24 cellular contexts compared by ENCODE assay signal in genomic region chr17:77617516-77617915, GRCh38.
DNase-seq lines count a peak whose midpoint lies in the region; ATAC-seq, FAIRE-seq and TF ChIP-seq lines count a peak whose summit lies in the region.
"Had no signal": no experiment of that assay in that cellular context is flagged by ENCODE, and none has a peak within 500 bp of the region (broad histone marks: within the 10 kb centered on the region; RNA-seq: fewer than 3 reads in every experiment).

No MANE protein-coding gene starts in this region.

- H3K9me3 Mint-ChIP-seq in activated CD8-positive, alpha-beta memory T cell treated with anti-CD3 and anti-CD28 coated beads, Interleukin-2, amount 10 ng/mL, durations not matched to agents 7 days and 5 days (ENCODE audit: low read depth), result peaks cover 2% of the 10 kb centered on the region
- peaks cover 11% of the 10 kb centered on the region for H3K9me3 Mint-ChIP-seq in astrocyte (ENCODE audit: unreplicated experiment)
- H3K9me3 Mint-ChIP-seq: CD8-positive, alpha-beta memory T cell had no signal

- H3K9ac ChIP-seq in Loucy (ENCODE audit: low read depth, low read length, poor library complexity, severe bottlenecking) (peak overlapping the region; percentile 13), astrocyte (ENCODE audit: low read length) (no peak overlapping the region), colonic mucosa (ENCODE audit: low read depth in 2 of 2, low read length in 2 of 2) (no peak overlapping the region)

- H3K4me2 ChIP-seq in Loucy (ENCODE audit: low read depth, low read length, poor library complexity, severe bottlenecking) (peak overlapping the region; percentile 53), astrocyte (ENCODE audit: low read length) (no peak overlapping the region)

- peaks cover 12% of the 10 kb centered on the region for H3K4me1 Mint-ChIP-seq in activated CD8-positive, alpha-beta memory T cell treated with anti-CD3 and anti-CD28 coated beads, Interleukin-2, amount 10 ng/mL, durations not matched to agents 7 days and 5 days
- peaks cover 24% of the 10 kb centered on the region for H3K4me1 Mint-ChIP-seq in astrocyte (ENCODE audit: low read depth, unreplicated experiment)

- H3K9me3 ChIP-seq in Loucy (ENCODE audit: insufficient read depth, low read depth, low read length), result peaks cover 13% of the 10 kb centered on the region; the same call in 1 of the 2 replicates
- no peaks in the 10 kb centered on the region for H3K9me3 ChIP-seq in astrocyte (ENCODE audit: insufficient read depth, low read depth, low read length)
- H3K9me3 ChIP-seq in spleen, result peaks cover 0 to 6% (median 0%) of the 10 kb centered on the region in 8 donors
- no peaks in the 10 kb centered on the region for H3K9me3 ChIP-seq in colonic mucosa
- H3K9me3 ChIP-seq in transverse colon, result no peaks in the 10 kb centered on the region
- H3K9me3 ChIP-seq: Peyer's patch, SJSA1 had no signal

- 0 out of 2 replicates have a peak overlapping the region, but pooled peaks have one; percentile 16 for H2AFZ ChIP-seq in Loucy (ENCODE audit: low read length)
- no peak overlapping the region for H2AFZ ChIP-seq in astrocyte (ENCODE audit: low read depth, low read length)

- H3K27ac ChIP-seq in astrocyte (ENCODE audit: low read depth, low read length) (no peak overlapping the region), spleen (no peak overlapping the region), colonic mucosa (no peak overlapping the region), transverse colon (no peak overlapping the region)
- H3K27ac ChIP-seq: C4-2B, Peyer's patch, SJSA1 had no signal

- no peaks in the 10 kb centered on the region for H3K36me3 Mint-ChIP-seq in activated CD8-positive, alpha-beta memory T cell treated with anti-CD3 and anti-CD28 coated beads, Interleukin-2, amount 10 ng/mL, durations not matched to agents 7 days and 5 days
- H3K36me3 Mint-ChIP-seq in astrocyte (ENCODE audit: low read depth, unreplicated experiment), result peaks cover 4% of the 10 kb centered on the region
- H3K36me3 Mint-ChIP-seq: CD8-positive, alpha-beta memory T cell had no signal

- H3K4me3 ChIP-seq in Loucy (ENCODE audit: low read length, poor library complexity, severe bottlenecking) (peak overlapping the region; percentile 17), astrocyte (ENCODE audit: insufficient read depth, low read depth, low read length) (no peak overlapping the region), spleen (no peak overlapping the region), colonic mucosa (no peak overlapping the region), transverse colon (no peak overlapping the region)
- H3K4me3 ChIP-seq: Peyer's patch, SJSA1 had no signal

- FAIRE-seq in astrocyte (lab: Jason Lieb, UNC), result no peak

- peak; percentile 39 for DNase-seq in activated CD8-positive, alpha-beta memory T cell treated with anti-CD3 and anti-CD28 coated beads, Interleukin-2, amount 50 U/mL, for 48 hours
- DNase-seq in activated CD8-positive, alpha-beta memory T cell treated with anti-CD3 and anti-CD28 coated beads, Interleukin-2, amount 10 ng/mL, durations not matched to agents 7 days and 5 days, result no peak
- no peak for DNase-seq in astrocyte (ENCODE audit: low read depth)
- DNase-seq in spleen, result peak; percentile 32
- DNase-seq in colonic mucosa, result no peak
- no peak for DNase-seq in transverse colon
- DNase-seq: 8988T, AML-193, Calu3, DMS53, GDM1, NCI-H1105, NCI-H146, NCI-H2029, NCI-H2227 treated with DMSO at 0.1 percent for 48 hours, NCI-H510A treated with DMSO at 0.1 percent for 48 hours, NCI-H748 treated with DMSO at 0.1 percent for 48 hours, Peyer's patch had no signal

- H3K27me3 Mint-ChIP-seq in activated CD8-positive, alpha-beta memory T cell treated with anti-CD3 and anti-CD28 coated beads, Interleukin-2, amount 10 ng/mL, durations not matched to agents 7 days and 5 days, result peaks cover 11% of the 10 kb centered on the region
- H3K27me3 Mint-ChIP-seq in astrocyte (ENCODE audit: low read depth, unreplicated experiment), result peaks cover 14% of the 10 kb centered on the region

- TF ChIP-seq CTCF in Loucy (conservative IDR thresholded peaks at IDR 0.05; ENCODE audit: low read length) (no peak), astrocyte (IDR thresholded peaks at IDR 0.05; ENCODE audit: insufficient read depth, low read depth, low read length) (no peak), spleen (IDR thresholded peaks at IDR 0.05 in 8 of 11, conservative IDR thresholded peaks at IDR 0.05 in 3 of 11) (no peak), colonic mucosa (IDR thresholded peaks at IDR 0.05) (no peak), transverse colon (IDR thresholded peaks at IDR 0.05) (no peak)

- no peaks in the 10 kb centered on the region for H3K9me2 ChIP-seq in Loucy (replicated peaks; ENCODE audit: low read depth, low read length)

- H3K4me1 ChIP-seq in Loucy (ENCODE audit: insufficient read depth, low read length, poor library complexity, severe bottlenecking) (peaks cover 24% of the 10 kb centered on the region), astrocyte (ENCODE audit: insufficient read depth, low read length) (peaks cover 21% of the 10 kb centered on the region), spleen (no peaks in the 10 kb centered on the region), colonic mucosa (no peaks in the 10 kb centered on the region), transverse colon (peaks cover 0 to 8% (median 0%) of the 10 kb centered on the region in 4 donors)
- H3K4me1 ChIP-seq: Peyer's patch, SJSA1 had no signal

- in situ Hi-C loops in transverse colon (cut with MboI; ENCODE audit: low pct_ligation_motif_present in 1 of 4, low pct_unique_long_range_greater_than_20kb in 1 of 4, low sequenced_read_pairs in 3 of 4), result no loop called here

- TF ChIP-seq POLR2A in spleen (IDR thresholded peaks at IDR 0.05) (no peak), GM18505 (IDR thresholded peaks at IDR 0.05; ENCODE audit: borderline replicate concordance, extremely low read depth, insufficient read depth, insufficient read length) (no peak), transverse colon (IDR thresholded peaks at IDR 0.05) (no peak)

- H3F3A ChIP-seq in Loucy (ENCODE audit: low read depth), result no peaks in the 10 kb centered on the region

- no peaks in the 10 kb centered on the region for H3K27me3 ChIP-seq in Loucy (ENCODE audit: insufficient read depth, low read length, poor library complexity, severe bottlenecking)
- H3K27me3 ChIP-seq in astrocyte (ENCODE audit: insufficient read depth, low read length), result peaks cover 6% of the 10 kb centered on the region
- peaks cover 0 to 14% (median 0%) of the 10 kb centered on the region in 7 donors for H3K27me3 ChIP-seq in spleen (replicated peaks in 1 of 7)
- H3K27me3 ChIP-seq in colonic mucosa, result no peaks in the 10 kb centered on the region
- H3K27me3 ChIP-seq in transverse colon, result no peaks in the 10 kb centered on the region
- H3K27me3 ChIP-seq: Peyer's patch, SJSA1 had no signal

- CTCF ChIA-PET in activated CD8-positive, alpha-beta memory T cell treated with anti-CD3 and anti-CD28 coated beads, Interleukin-2, amount 10 ng/mL, durations not matched to agents 7 days and 5 days (lab: Charles Lee), result interaction anchor here (1.1 kb wide), 1 partner anchor 28 kb away, joined by 3 read pairs; no protein-coding TSS in a partner anchor

- intact Hi-C loops in spleen (cut with DNase I; ENCODE audit: low total_unique reads) (no loop called here), colonic mucosa (cut with DNase I) (no loop called here), transverse colon (cut with DNase I; ENCODE audit: low total_unique reads) (no loop called here)

- ATAC-seq in activated CD8-positive, alpha-beta memory T cell treated with anti-CD3 and anti-CD28 coated beads, Interleukin-2, amount 10 ng/mL, durations not matched to agents 7 days and 5 days, result no peak
- ATAC-seq in GM18505 (IDR thresholded peaks at IDR 0.05; ENCODE audit: unreplicated experiment), result no peak
- ATAC-seq: Right ventricle myocardium inferior had no signal

- 82 to 93% (median 86%) methylated on average over 8 of the region's 8 CpGs for WGBS in spleen, 5 donors
- 87 to 92% methylated on average over 4 to 8 of the region's 8 CpGs for WGBS in transverse colon (ENCODE audit: low coverage in 1 of 2), 2 donors

- no peak overlapping the region for H3K4me3 Mint-ChIP-seq in activated CD8-positive, alpha-beta memory T cell treated with anti-CD3 and anti-CD28 coated beads, Interleukin-2, amount 10 ng/mL, durations not matched to agents 7 days and 5 days
- H3K4me3 Mint-ChIP-seq in astrocyte (ENCODE audit: unreplicated experiment), result no peak overlapping the region

- H3K36me3 ChIP-seq in Loucy (ENCODE audit: insufficient read depth, low read length) (no peaks in the 10 kb centered on the region), astrocyte (ENCODE audit: insufficient read depth, low read length) (no peaks in the 10 kb centered on the region), spleen (no peaks in the 10 kb centered on the region), colonic mucosa (no peaks in the 10 kb centered on the region), transverse colon (no peaks in the 10 kb centered on the region)
- H3K36me3 ChIP-seq: Peyer's patch, SJSA1 had no signal

- H4K20me1 ChIP-seq in Loucy (ENCODE audit: insufficient read depth, low read length, poor library complexity, severe bottlenecking) (no peaks in the 10 kb centered on the region), astrocyte (ENCODE audit: insufficient read depth, low read length) (no peaks in the 10 kb centered on the region)

- no peaks in the 10 kb centered on the region for H3K79me2 ChIP-seq in Loucy (ENCODE audit: insufficient read depth, low read length)
- no peaks in the 10 kb centered on the region for H3K79me2 ChIP-seq in astrocyte (ENCODE audit: insufficient read depth, low read length)

- H3K27ac Mint-ChIP-seq in activated CD8-positive, alpha-beta memory T cell treated with anti-CD3 and anti-CD28 coated beads, Interleukin-2, amount 10 ng/mL, durations not matched to agents 7 days and 5 days, result no peak overlapping the region
- H3K27ac Mint-ChIP-seq in astrocyte (ENCODE audit: unreplicated experiment), result peak overlapping the region; percentile 95

- TF ChIP-seq EP300 in transverse colon (IDR thresholded peaks at IDR 0.05; ENCODE audit: low read depth), result no peak

Comparison
In these comparisons a context has a peak if more than half of its experiments do, and no peak if none do; other contexts are left out.
1. DNase-seq: peak in activated CD8-positive, alpha-beta memory T cell treated with anti-CD3 and anti-CD28 coated beads, Interleukin-2, amount 50 U/mL, for 48 hours (single experiment) and spleen (single experiment); none in activated CD8-positive, alpha-beta memory T cell treated with anti-CD3 and anti-CD28 coated beads, Interleukin-2, amount 10 ng/mL, durations not matched to agents 7 days and 5 days (single experiment), astrocyte (single experiment), colonic mucosa (single experiment) and transverse colon (single experiment).